15 cellular contexts compared by ENCODE assay signal in the genomic region with DNA sequence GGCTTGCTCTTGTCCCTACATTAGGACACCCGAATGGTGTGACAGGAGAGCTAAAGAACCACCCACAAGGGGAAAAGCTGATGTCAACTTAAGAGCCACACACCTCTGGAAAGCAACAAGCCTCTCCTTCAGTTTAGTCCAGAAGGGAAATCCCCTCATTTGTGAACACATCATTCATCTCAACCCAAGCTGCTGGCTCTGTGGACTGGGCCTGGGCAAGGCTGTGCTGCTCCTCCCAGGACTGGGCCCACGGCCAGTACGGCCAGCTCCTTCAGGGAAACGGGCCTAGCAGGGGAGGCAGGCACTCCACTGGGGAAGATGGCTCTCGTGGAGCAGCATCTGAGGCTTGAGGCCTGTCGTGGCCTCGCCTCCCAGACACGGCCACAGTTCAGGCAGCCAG. TPM values are rescaled to one million over a fixed set of nuclear protein-coding genes. Genes with fewer than 3 reads are reported as not detected.
DNase-seq lines count a peak whose midpoint lies in the region; ATAC-seq and TF ChIP-seq lines count a peak whose summit lies in the region.
"Had no signal": no experiment of that assay in that cellular context is flagged by ENCODE, and none has a peak within 500 bp of the region (broad histone marks: within the 10 kb centered on the region; RNA-seq: fewer than 3 reads in every experiment).

No MANE protein-coding gene starts in this region.

- H3K36me3 ChIP-seq in adrenal gland (replicated peaks in 1 of 2): peaks cover 0 to 45% of the 10 kb centered on the region in 2 donors

- no peaks in the 10 kb centered on the region for H3K27me3 ChIP-seq in adrenal gland

- DNase-seq in G401 (ENCODE audit: low spot score) (peak; percentile 50), adrenal gland (peak in 6 of 7 donors; percentile 56 to 79 (median 65)), glomerular visceral epithelial cell (ENCODE audit: extremely low spot score) (peak; percentile 50), pons (ENCODE audit: low spot score) (peak; percentile 59), SK-N-DZ (ENCODE audit: low spot score) (no peak), NCI-H2171 treated with DMSO at 0.1 percent for 48 hours (lab: John Stamatoyannopoulos, UW) (no peak)
- DNase-seq in activated CD4-positive, alpha-beta T cell treated with anti-CD3 and anti-CD28 coated beads, Interleukin-2, amount 50 U/mL, for 48 hours: no peak
- DNase-seq: amniotic stem cell; DMS153; NCI-H1048; NCI-H345; stimulated activated CD4-positive, alpha-beta T cell treated with anti-CD3 and anti-CD28 coated beads, Interleukin-4, amount 100 ng/mL, for 24 hours had no signal

- intact Hi-C loops in adrenal gland (cut with DNase I): no loop called here

- H3K4me3 ChIP-seq in adrenal gland: no peak overlapping the region
- H3K4me3 ChIP-seq: BLaER1, SJSA1 had no signal

- no peak for TF ChIP-seq CTCF in adrenal gland (IDR thresholded peaks at IDR 0.05)

- in situ Hi-C loops in G401 (cut with HindIII; ENCODE audit: low sequenced_read_pairs): no loop called here

- TF ChIP-seq POLR2A in adrenal gland (IDR thresholded peaks at IDR 0.05): no peak

- no peaks in the 10 kb centered on the region for H3K9me3 ChIP-seq in adrenal gland (replicated peaks in 1 of 3)
- H3K9me3 ChIP-seq: BLaER1, SJSA1 had no signal

- no peak overlapping the region for H3K27ac ChIP-seq in adrenal gland
- H3K27ac ChIP-seq: BLaER1, SJSA1 had no signal

- peaks cover 0 to 11% of the 10 kb centered on the region in 2 donors for H3K4me1 ChIP-seq in adrenal gland (replicated peaks in 1 of 2)

- 47 to 60% (median 53%) methylated on average over 4 to 8 of the region's 8 CpGs for WGBS in adrenal gland, 4 donors

- ATAC-seq in HG03159 (IDR thresholded peaks at IDR 0.05; ENCODE audit: unreplicated experiment): no peak

RNA-seq across cellular contexts. Expression of a gene that starts 12.8 kb away (rescaled TPM):
- total RNA-seq in G401 (2014; rRNA removed; shearing (Covaris generic)): 0.17 and 1.4 TPM in 2 replicates
- 10 to 100 TPM in 4 of 8 donors, 1 to 10 TPM in 4; 7.1 to 30.6 (median 13.0) TPM for total RNA-seq in adrenal gland
- 10 to 100 TPM in 1 of 3 donors, 1 to 10 TPM in 1, under 1 TPM in 1; 0.97 to 12.1 (median 6.4) TPM for polyA plus RNA-seq in adrenal gland
- polyA plus RNA-seq in SK-N-DZ (2014; cell fraction: cytosol; rRNA removed): 0.08 TPM in 1 of 2 replicates, not detected in the other
- polyA plus RNA-seq in SK-N-DZ (2014; cell fraction: nucleus; rRNA removed): 1.2 and 1.5 TPM in 2 replicates

RNA-seq across cellular contexts. Expression of a gene that starts 42.5 kb away (rescaled TPM):
- total RNA-seq in G401 (2014; rRNA removed; shearing (Covaris generic)): 78.9 and 91.6 TPM in 2 replicates
- total RNA-seq in adrenal gland: 10 to 100 TPM; 41.4 to 82.3 (median 58.6) TPM
- polyA plus RNA-seq in adrenal gland: 100 to 1,000 TPM in 2 of 3 donors, 10 to 100 TPM in 1; 29.3 to 182 (median 131) TPM
- polyA plus RNA-seq in SK-N-DZ (2014; cell fraction: cytosol; rRNA removed): 87.5 and 88.9 TPM in 2 replicates
- 119 and 121 TPM in 2 replicates for polyA plus RNA-seq in SK-N-DZ (2014; cell fraction: nucleus; rRNA removed)

RNA-seq across cellular contexts. Expression of a gene that starts 47.3 kb away (rescaled TPM):
- 22.4 and 23.9 TPM in 2 replicates for total RNA-seq in G401 (2014; rRNA removed; shearing (Covaris generic))
- total RNA-seq in adrenal gland: 100 to 1,000 TPM; 124 to 202 (median 166) TPM
- 100 to 1,000 TPM in 2 of 3 donors, 10 to 100 TPM in 1; 81.6 to 125 (median 113) TPM for polyA plus RNA-seq in adrenal gland
- polyA plus RNA-seq in SK-N-DZ (2014; cell fraction: cytosol; rRNA removed): 47.6 and 91.3 TPM in 2 replicates
- 59.5 and 66.3 TPM in 2 replicates for polyA plus RNA-seq in SK-N-DZ (2014; cell fraction: nucleus; rRNA removed)

Comparison
In these comparisons a context has a peak if more than half of its experiments do, and no peak if none do; other contexts are left out.
1. DNase-seq: peak in G401 (single experiment), adrenal gland (6 of 7), glomerular visceral epithelial cell (single experiment) and pons (single experiment); none in SK-N-DZ (single experiment), NCI-H2171 treated with DMSO at 0.1 percent for 48 hours (single experiment) and activated CD4-positive, alpha-beta T cell treated with anti-CD3 and anti-CD28 coated beads, Interleukin-2, amount 50 U/mL, for 48 hours (0 of 2).